In the genomic region with DNA sequence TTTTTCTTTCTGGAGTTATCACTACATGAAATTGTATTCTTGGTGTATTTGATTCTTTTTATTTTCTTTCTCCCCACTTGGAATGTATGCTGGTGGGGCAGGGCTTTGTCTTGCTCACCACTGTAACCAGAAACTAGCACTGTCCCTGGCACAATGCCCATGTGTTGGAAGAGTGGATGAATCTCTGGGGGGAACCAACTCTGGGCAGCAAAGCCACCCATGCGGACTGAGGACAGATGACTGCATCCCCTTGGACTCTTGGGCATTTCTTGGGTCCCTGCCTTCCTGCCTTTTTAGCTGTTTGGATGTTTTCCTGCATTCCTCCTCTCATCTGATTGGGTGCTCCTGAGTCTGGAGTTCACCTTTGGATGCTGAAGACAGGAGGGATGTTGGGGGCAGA, we compare ENCODE assay signal across 1 cellular context.
TF ChIP-seq lines count a peak whose summit lies in the region.

No MANE protein-coding gene starts in this region.

TF ChIP-seq in GM12891, 5 proteins besides CTCF, POLR2A, EP300 and RAD21:
- no peak for TF ChIP-seq TAF1 (IDR thresholded peaks at IDR 0.05; ENCODE audit: low read depth, low read length)
- no peak for TF ChIP-seq POLR2AphosphoS5 (IDR thresholded peaks at IDR 0.05; ENCODE audit: low read depth, low read length)
- no peak for TF ChIP-seq SPI1 (IDR thresholded peaks at IDR 0.05; ENCODE audit: low read depth, low read length)
- no peak for TF ChIP-seq PAX5 (IDR thresholded peaks at IDR 0.05; ENCODE audit: insufficient read depth, low read length, severe bottlenecking)
- no peak for TF ChIP-seq POU2F2 (IDR thresholded peaks at IDR 0.05; ENCODE audit: low read depth, low read length)
